Comparison of ENCODE assay signal across 8 cellular contexts in genomic region chr12:121628037-121628436, GRCh38. TPM values are rescaled to one million over a fixed set of nuclear protein-coding genes. Genes with fewer than 3 reads are reported as not detected.
A peak's percentile ranks its signal among the peaks of the same experiment; 100 is the strongest.
DNase-seq lines count a peak whose midpoint lies in the region; ATAC-seq and TF ChIP-seq lines count a peak whose summit lies in the region.

No MANE protein-coding gene starts in this region.

- H3K4me1 ChIP-seq in thoracic aorta (ENCODE audit: control insufficient read depth in 1 of 2, low read depth in 2 of 2) = peaks cover 7 to 25% of the 10 kb centered on the region in 2 donors

- H3K27ac ChIP-seq in thoracic aorta = peak overlapping the region in 1 of 2 donors; percentile 84

- H3K4me3 ChIP-seq in thoracic aorta = peak overlapping the region; percentile 76

- H3K27ac Mint-ChIP-seq in activated CD8-positive, alpha-beta memory T cell treated with anti-CD3 and anti-CD28 coated beads, Interleukin-2, amount 10 ng/mL, durations not matched to agents 7 days and 5 days = peak overlapping the region; percentile 95
- H3K27ac Mint-ChIP-seq in activated naive CD4-positive, alpha-beta T cell treated with anti-CD3 and anti-CD28 coated beads for 36 hours = peak overlapping the region; percentile 98

- peak; percentile 43 for DNase-seq in activated CD8-positive, alpha-beta memory T cell treated with anti-CD3 and anti-CD28 coated beads, Interleukin-2, amount 10 ng/mL, durations not matched to agents 7 days and 5 days
- no peak for DNase-seq in activated CD8-positive, alpha-beta memory T cell treated with anti-CD3 and anti-CD28 coated beads for 24 hours
- DNase-seq in activated naive CD4-positive, alpha-beta T cell treated with anti-CD3 and anti-CD28 coated beads for 36 hours = peak; percentile 25
- DNase-seq in left colon (peak; percentile 60 to 68), thoracic aorta (ENCODE audit: low spot score) (no peak), NCI-H2029 (lab: John Stamatoyannopoulos, UW) (no peak)

- no peaks in the 10 kb centered on the region for H3K9me3 ChIP-seq in thoracic aorta

- peaks cover 55% of the 10 kb centered on the region for H3K4me1 Mint-ChIP-seq in activated CD8-positive, alpha-beta memory T cell treated with anti-CD3 and anti-CD28 coated beads, Interleukin-2, amount 10 ng/mL, durations not matched to agents 7 days and 5 days
- peaks cover 55% of the 10 kb centered on the region for H3K4me1 Mint-ChIP-seq in activated naive CD4-positive, alpha-beta T cell treated with anti-CD3 and anti-CD28 coated beads for 36 hours (ENCODE audit: low read depth)

- peak overlapping the region; percentile 88 for H3K4me3 Mint-ChIP-seq in activated CD8-positive, alpha-beta memory T cell treated with anti-CD3 and anti-CD28 coated beads, Interleukin-2, amount 10 ng/mL, durations not matched to agents 7 days and 5 days
- H3K4me3 Mint-ChIP-seq in activated naive CD4-positive, alpha-beta T cell treated with anti-CD3 and anti-CD28 coated beads for 36 hours = peak overlapping the region; percentile 83

- peaks cover 21% of the 10 kb centered on the region for H3K36me3 Mint-ChIP-seq in activated CD8-positive, alpha-beta memory T cell treated with anti-CD3 and anti-CD28 coated beads, Interleukin-2, amount 10 ng/mL, durations not matched to agents 7 days and 5 days
- H3K36me3 Mint-ChIP-seq in activated naive CD4-positive, alpha-beta T cell treated with anti-CD3 and anti-CD28 coated beads for 36 hours (ENCODE audit: low read depth) = peaks cover 28% of the 10 kb centered on the region

- no peaks in the 10 kb centered on the region for H3K27me3 ChIP-seq in thoracic aorta (replicated peaks; ENCODE audit: insufficient read depth)

- CTCF ChIA-PET in activated CD8-positive, alpha-beta memory T cell treated with anti-CD3 and anti-CD28 coated beads, Interleukin-2, amount 10 ng/mL, durations not matched to agents 7 days and 5 days (lab: Charles Lee) = interaction anchor here (0.6 to 6.7 kb wide), 12 partner anchors 9 to 1008 kb away, joined by 3 to 111 read pairs (median 12); partner anchors contain the start of genes MORN3 and RHOF
- CTCF ChIA-PET in activated naive CD4-positive, alpha-beta T cell treated with anti-CD3 and anti-CD28 coated beads for 36 hours (lab: Charles Lee) = interaction anchor here (0.6 to 9.5 kb wide), 13 partner anchors 8 to 166 kb away, joined by 3 to 110 read pairs (median 7); partner anchors contain the start of genes KDM2B and MORN3

- no peaks in the 10 kb centered on the region for H3K36me3 ChIP-seq in thoracic aorta

- no peaks in the 10 kb centered on the region for H3K9me3 Mint-ChIP-seq in activated CD8-positive, alpha-beta memory T cell treated with anti-CD3 and anti-CD28 coated beads, Interleukin-2, amount 10 ng/mL, durations not matched to agents 7 days and 5 days (ENCODE audit: low read depth)
- no peaks in the 10 kb centered on the region for H3K9me3 Mint-ChIP-seq in activated naive CD4-positive, alpha-beta T cell treated with anti-CD3 and anti-CD28 coated beads for 36 hours

- intact Hi-C loops in activated naive CD4-positive, alpha-beta T cell treated with anti-CD3 and anti-CD28 coated beads for 36 hours (cut with micrococcal nuclease) = loop anchor here (5.0 kb wide), 1 partner anchor 449 kb away; the partner anchor contains the start of gene MLXIP
- intact Hi-C loops in left colon (cut with DNase I, micrococcal nuclease) = loop anchor here in 1 of 2 donors (5.0 kb wide), 1 partner anchor 76 kb away; no protein-coding TSS in a partner anchor

- H3K27me3 Mint-ChIP-seq in activated CD8-positive, alpha-beta memory T cell treated with anti-CD3 and anti-CD28 coated beads, Interleukin-2, amount 10 ng/mL, durations not matched to agents 7 days and 5 days = no peaks in the 10 kb centered on the region
- no peaks in the 10 kb centered on the region for H3K27me3 Mint-ChIP-seq in activated naive CD4-positive, alpha-beta T cell treated with anti-CD3 and anti-CD28 coated beads for 36 hours (ENCODE audit: low read depth)

- ATAC-seq in activated CD8-positive, alpha-beta memory T cell treated with anti-CD3 and anti-CD28 coated beads, Interleukin-2, amount 10 ng/mL, durations not matched to agents 7 days and 5 days = no peak
- ATAC-seq in left colon (peak; percentile 37), thoracic aorta (ENCODE audit: insufficient number of reproducible peaks, low FRiP score, low read depth) (no peak), HG03442 (IDR thresholded peaks at IDR 0.05; ENCODE audit: unreplicated experiment) (no peak), HG02678 (IDR thresholded peaks at IDR 0.05; ENCODE audit: unreplicated experiment) (no peak)

- TF ChIP-seq CTCF in thoracic aorta (IDR thresholded peaks at IDR 0.05) = no peak

RNA-seq across cellular contexts. Expression of gene ORAI1, which starts 1.7 kb away (rescaled TPM):
- 10 to 100 TPM; 53.7 to 61.1 TPM for total RNA-seq in activated CD8-positive, alpha-beta memory T cell treated with anti-CD3 and anti-CD28 coated beads, Interleukin-2, amount 10 ng/mL, durations not matched to agents 7 days and 5 days
- 10 to 100 TPM; 21.1 to 21.8 TPM for total RNA-seq in activated naive CD4-positive, alpha-beta T cell treated with anti-CD3 and anti-CD28 coated beads for 36 hours
- total RNA-seq in left colon (10 to 100 TPM; 13.7 to 15.5 TPM), thoracic aorta (1 to 10 TPM; 4.7 to 6.6 TPM)

RNA-seq across cellular contexts. Expression of gene MORN3, which starts 41.4 kb away (rescaled TPM):
- 1 to 10 TPM in 1 of 2 experiments, under 1 TPM in 1; 0.54 to 1.2 TPM for total RNA-seq in activated CD8-positive, alpha-beta memory T cell treated with anti-CD3 and anti-CD28 coated beads, Interleukin-2, amount 10 ng/mL, durations not matched to agents 7 days and 5 days
- 1 to 10 TPM; 2.6 to 2.9 TPM for total RNA-seq in activated naive CD4-positive, alpha-beta T cell treated with anti-CD3 and anti-CD28 coated beads for 36 hours
- total RNA-seq in left colon (not detected), thoracic aorta (under 1 TPM in 1 of 2 donors, not detected in 1; 0.78 TPM)

RNA-seq across cellular contexts. Expression of gene KDM2B, which starts 47.2 kb away (rescaled TPM):
- 10 to 100 TPM; 63.8 to 64.8 TPM for total RNA-seq in activated CD8-positive, alpha-beta memory T cell treated with anti-CD3 and anti-CD28 coated beads, Interleukin-2, amount 10 ng/mL, durations not matched to agents 7 days and 5 days
- total RNA-seq in activated naive CD4-positive, alpha-beta T cell treated with anti-CD3 and anti-CD28 coated beads for 36 hours = 10 to 100 TPM; 22.7 to 23.8 TPM
- total RNA-seq in left colon = 10 to 100 TPM; 14.1 to 17.3 TPM
- 10 to 100 TPM; 15.0 to 22.5 TPM for total RNA-seq in thoracic aorta

Comparison
In these comparisons a context has a peak if more than half of its experiments do, and no peak if none do; other contexts are left out.
1. DNase-seq: peak in activated CD8-positive, alpha-beta memory T cell treated with anti-CD3 and anti-CD28 coated beads, Interleukin-2, amount 10 ng/mL, durations not matched to agents 7 days and 5 days (single experiment), activated naive CD4-positive, alpha-beta T cell treated with anti-CD3 and anti-CD28 coated beads for 36 hours (single experiment) and left colon (2 of 2); none in activated CD8-positive, alpha-beta memory T cell treated with anti-CD3 and anti-CD28 coated beads for 24 hours (single experiment), thoracic aorta (single experiment) and NCI-H2029 (single experiment).